ENCODE assay signal across 29 cellular contexts in the genomic region with DNA sequence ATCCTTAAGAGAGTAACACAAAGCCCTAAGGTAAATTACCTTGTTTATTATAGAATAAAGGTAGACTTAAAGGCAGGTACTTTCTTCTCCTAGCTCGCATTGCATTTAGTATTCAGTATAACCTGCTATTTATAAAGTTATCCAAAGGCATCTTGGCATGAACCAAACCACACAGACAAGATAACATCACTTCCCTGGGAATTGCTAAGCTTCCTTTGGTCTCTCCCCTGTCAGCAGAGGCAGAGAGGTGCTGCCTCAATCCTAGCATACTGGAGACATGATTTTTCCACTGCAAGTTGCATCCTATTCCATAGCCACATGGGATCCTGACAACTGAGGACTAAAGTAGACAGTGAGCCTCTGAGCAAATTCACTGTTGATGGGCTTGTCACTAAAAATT.
"Had no signal": no experiment of that assay in that cellular context is flagged by ENCODE, and none has a peak within 500 bp of the region (broad histone marks: within the 10 kb centered on the region; RNA-seq: fewer than 3 reads in every experiment).

No MANE protein-coding gene starts in this region.

- ATAC-seq: Panc1 had no signal

- H3K4me2 ChIP-seq: PC-9, SK-N-SH had no signal

- H3K9ac ChIP-seq: SK-N-SH had no signal

- H3K4me3 ChIP-seq: PC-9, SJSA1 had no signal

- H3K36me3 ChIP-seq: SJSA1 had no signal

- H3K4me1 ChIP-seq: SJSA1 had no signal

- H2AFZ ChIP-seq: PC-9 had no signal

- H3K27me3 ChIP-seq: SJSA1 had no signal

- H3K9me3 ChIP-seq: SJSA1, SK-N-SH had no signal

- H3K27ac ChIP-seq: PC-9, SJSA1 had no signal

- DNase-seq: Kasumi-1, KG1, MM.1S, MV-4-11, NCI-H1092, NCI-H1105, NCI-H1417 treated with DMSO at 0.1 percent for 48 hours, NCI-H1436 treated with DMSO at 0.1 percent for 48 hours, NCI-H1694 treated with DMSO at 0.1 percent for 48 hours, NCI-H187 treated with DMSO at 0.1 percent for 48 hours, NCI-H2029, NCI-H2081, NCI-H2171 treated with DMSO at 0.1 percent for 48 hours, NCI-H2227 treated with DMSO at 0.1 percent for 48 hours, NCI-H446 treated with DMSO at 0.1 percent for 48 hours, NCI-H510A, NCI-H524, NCI-H526, NCI-H69, NCI-H748 treated with DMSO at 0.1 percent for 48 hours, NCI-H82, PC-9, Right ventricle myocardium superior, RPMI8226, SHP77 treated with DMSO at 0.1 percent for 48 hours, SK-N-SH, SW 1271 had no signal
